ENCODE assay signal across 16 cellular contexts in the genomic region with DNA sequence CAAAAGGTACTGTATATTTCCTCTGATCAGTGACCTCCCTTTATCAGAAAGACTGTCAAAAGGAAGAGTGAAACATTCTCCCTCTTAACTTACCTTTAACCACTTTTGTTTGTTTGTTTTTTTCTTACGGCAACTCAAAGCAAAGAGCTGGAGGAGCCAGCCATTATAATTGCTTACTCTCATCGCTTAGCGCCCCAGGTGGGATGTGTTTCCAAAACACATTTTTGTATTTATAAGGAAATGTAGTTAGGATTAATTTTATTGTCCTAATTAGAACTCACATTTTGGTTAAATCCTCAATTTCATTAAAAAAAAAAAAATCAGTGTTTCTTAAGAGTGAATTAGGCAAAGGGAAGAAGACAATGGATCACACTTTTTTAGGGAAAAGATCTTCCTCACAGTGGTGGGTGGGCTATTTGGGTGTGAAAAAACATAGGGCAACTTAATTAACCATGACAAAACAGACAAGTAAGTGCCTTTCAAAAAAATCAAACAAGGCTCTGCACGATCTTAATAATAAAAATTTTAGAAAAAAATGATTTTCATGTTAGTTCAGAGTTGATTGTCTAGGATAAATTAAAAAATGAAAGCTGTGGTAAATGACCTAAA. TPM values are rescaled to one million over a fixed set of nuclear protein-coding genes. Genes with fewer than 3 reads are reported as not detected.
DNase-seq lines count a peak whose midpoint lies in the region; ATAC-seq and TF ChIP-seq lines count a peak whose summit lies in the region.
"Had no signal": no experiment of that assay in that cellular context is flagged by ENCODE, and none has a peak within 500 bp of the region (broad histone marks: within the 10 kb centered on the region; RNA-seq: fewer than 3 reads in every experiment).

No MANE protein-coding gene starts in this region.

- intact Hi-C loops in Panc1 (cut with micrococcal nuclease; ENCODE audit: unreplicated experiment): loop anchor here (5.0 kb wide), 2 partner anchors 99 to 166 kb away; a partner anchor contains a TSS

- no peak for DNase-seq in H9
- no peak for DNase-seq in Panc1 (ENCODE audit: low read depth, low spot score)
- DNase-seq in activated CD4-positive, alpha-beta T cell treated with anti-CD3 and anti-CD28 coated beads, Interleukin-2, amount 10 ng/mL, durations not matched to agents 7 days and 5 days: no peak
- no peak for DNase-seq in neuronal stem cell (ENCODE audit: low spot score)
- DNase-seq in NCI-H345 treated with DMSO at 0.1 percent for 48 hours (lab: John Stamatoyannopoulos, UW; ENCODE audit: unreplicated experiment): no peak
- DNase-seq: activated CD4-positive, alpha-beta T cell treated with anti-CD3 and anti-CD28 coated beads, Interleukin-2, amount 50 U/mL, for 48 hours; activated naive CD8-positive, alpha-beta T cell treated with anti-CD3 and anti-CD28 coated beads, Interleukin-2, amount 50 U/mL, for 24 hours; activated T-cell treated with anti-CD3 and anti-CD28 coated beads, Interleukin-2, amount 50 U/mL, for 48 hours; AML-193; DMS 273 treated with DMSO at 0.1 percent for 48 hours; islet precursor cell; NCI-H187; NCI-H524 had no signal

- ATAC-seq in Panc1 (no peak), GM19035 (IDR thresholded peaks at IDR 0.05; ENCODE audit: unreplicated experiment) (no peak)
- ATAC-seq: activated naive CD8-positive, alpha-beta T cell treated with anti-CD3 and anti-CD28 coated beads, Interleukin-2, amount 50 U/mL, for 24 hours had no signal

- peaks cover 3% of the 10 kb centered on the region for H3K23me2 ChIP-seq in H9 (ENCODE audit: insufficient read length, low read depth, low read length, poor library complexity, severe bottlenecking)

- no peaks in the 10 kb centered on the region for H3K9me3 Mint-ChIP-seq in H9
- H3K9me3 Mint-ChIP-seq in activated CD4-positive, alpha-beta T cell treated with anti-CD3 and anti-CD28 coated beads, Interleukin-2, amount 10 ng/mL, durations not matched to agents 7 days and 5 days: no peaks in the 10 kb centered on the region
- H3K9me3 Mint-ChIP-seq: activated naive CD8-positive, alpha-beta T cell treated with anti-CD3 and anti-CD28 coated beads, Interleukin-2, amount 50 U/mL, for 24 hours had no signal

- H3K23ac ChIP-seq in H9 (ENCODE audit: insufficient read length, low read depth, low read length): no peak overlapping the region
- no peak overlapping the region for H3K23ac ChIP-seq in neuronal stem cell (ENCODE audit: low read depth, low read length, poor library complexity)

- H2BK15ac ChIP-seq in H9 (ENCODE audit: low read depth, low read length) (no peak overlapping the region), neuronal stem cell (ENCODE audit: low read length) (no peak overlapping the region)

- H2BK12ac ChIP-seq in H9 (ENCODE audit: insufficient read length, low read depth, low read length): no peak overlapping the region
- no peak overlapping the region for H2BK12ac ChIP-seq in neuronal stem cell (ENCODE audit: low read length)

- H2BK5ac ChIP-seq in H9 (ENCODE audit: insufficient read length, low read length) (no peak overlapping the region), neuronal stem cell (ENCODE audit: low read length) (no peak overlapping the region)

- no peak overlapping the region for H3K4me3 ChIP-seq in Panc1 (ENCODE audit: low read depth in 2 of 2, low read length in 2 of 2)
- peak overlapping the region; percentile 98 for H3K4me3 ChIP-seq in iPS-20b (ENCODE audit: low read length)
- no peak overlapping the region for H3K4me3 ChIP-seq in skeletal muscle satellite cell (ENCODE audit: low read length)
- no peak overlapping the region for H3K4me3 ChIP-seq in neuronal stem cell (ENCODE audit: low read length in 2 of 2)

- H3K4me2 ChIP-seq in H9 (ENCODE audit: insufficient read depth, insufficient read length, low read length) (peak overlapping the region; percentile 6), skeletal muscle satellite cell (ENCODE audit: low read length) (peak overlapping the region; percentile 37), neuronal stem cell (ENCODE audit: insufficient read depth, low read length, poor library complexity, severe bottlenecking) (no peak overlapping the region)

- H2AK5ac ChIP-seq in H9 (ENCODE audit: insufficient read length, low read length) (no peak overlapping the region), neuronal stem cell (ENCODE audit: low read depth, low read length) (no peak overlapping the region)

- BruUV-seq in Panc1 (replicated peaks; lab: Mats Ljungman, UMichigan): no TSS peak

- H4K8ac ChIP-seq in H9 (replicated peaks; ENCODE audit: insufficient read length, low read depth, low read length): no peak overlapping the region
- H4K8ac ChIP-seq in neuronal stem cell (ENCODE audit: low read depth, low read length): no peak overlapping the region

- H3K27me3 Mint-ChIP-seq in H9 (ENCODE audit: low read depth): no peaks in the 10 kb centered on the region
- peaks cover 42% of the 10 kb centered on the region for H3K27me3 Mint-ChIP-seq in activated CD4-positive, alpha-beta T cell treated with anti-CD3 and anti-CD28 coated beads, Interleukin-2, amount 10 ng/mL, durations not matched to agents 7 days and 5 days

- H3K4me1 ChIP-seq in H9 (ENCODE audit: insufficient read depth, low read length): peaks cover 13% of the 10 kb centered on the region; the same call in 1 of the 2 replicates
- peaks cover 46% of the 10 kb centered on the region for H3K4me1 ChIP-seq in Panc1 (ENCODE audit: control insufficient read depth, insufficient read depth, low read length)
- H3K4me1 ChIP-seq in iPS-20b (ENCODE audit: insufficient read depth, low read length): peaks cover 63% of the 10 kb centered on the region
- H3K4me1 ChIP-seq in skeletal muscle satellite cell (ENCODE audit: control insufficient read depth, insufficient read depth, low read length): peaks cover 56% of the 10 kb centered on the region
- H3K4me1 ChIP-seq in neuronal stem cell (ENCODE audit: control insufficient read depth in 2 of 2, insufficient read depth in 1 of 2, low read depth in 1 of 2, low read length in 2 of 2): peaks cover 10 to 29% of the 10 kb centered on the region in 2 donors

- no peaks in the 10 kb centered on the region; a peak in 2 of 7 replicates for H3K36me3 Mint-ChIP-seq in H9 (ENCODE audit: insufficient read depth in 1 of 3, low read depth in 3 of 3)
- H3K36me3 Mint-ChIP-seq in activated CD4-positive, alpha-beta T cell treated with anti-CD3 and anti-CD28 coated beads, Interleukin-2, amount 10 ng/mL, durations not matched to agents 7 days and 5 days (ENCODE audit: low read depth): no peaks in the 10 kb centered on the region

- no peak overlapping the region for H3K9ac ChIP-seq in H9 (ENCODE audit: extremely low read depth, insufficient read length, low read length)
- H3K9ac ChIP-seq in iPS-20b (ENCODE audit: low read depth, low read length): 0 out of 2 replicates have a peak overlapping the region, but pooled peaks have one; percentile 11
- no peak overlapping the region for H3K9ac ChIP-seq in skeletal muscle satellite cell (ENCODE audit: low read depth, low read length)
- no peak overlapping the region for H3K9ac ChIP-seq in neuronal stem cell (ENCODE audit: low read depth, low read length, poor library complexity)

- H2BK120ac ChIP-seq in H9 (ENCODE audit: low read depth, low read length, poor library complexity, severe bottlenecking) (no peak overlapping the region), neuronal stem cell (ENCODE audit: low read depth, low read length) (no peak overlapping the region)

- peaks cover 68 to 69% of the 10 kb centered on the region in 2 experiments for H3K4me1 Mint-ChIP-seq in H9
- H3K4me1 Mint-ChIP-seq in activated CD4-positive, alpha-beta T cell treated with anti-CD3 and anti-CD28 coated beads, Interleukin-2, amount 10 ng/mL, durations not matched to agents 7 days and 5 days: peaks cover 12% of the 10 kb centered on the region

- no peak for TF ChIP-seq CTCF in H9 (conservative IDR thresholded peaks at IDR 0.05)
- no peak for TF ChIP-seq CTCF in Panc1 (IDR thresholded peaks at IDR 0.05)

- POLR2A ChIA-PET in Panc1 (lab: Charles Lee): interaction anchor here (0.6 kb wide), 1 partner anchor 90 kb away, joined by 3 read pairs; no protein-coding TSS in a partner anchor
- POLR2A ChIA-PET in activated CD4-positive, alpha-beta T cell treated with anti-CD3 and anti-CD28 coated beads, Interleukin-2, amount 10 ng/mL, durations not matched to agents 7 days and 5 days (lab: Charles Lee): no interaction called here

- H3K4me3 Mint-ChIP-seq in H9: peak overlapping the region; percentile 27 to 39
- no peak overlapping the region for H3K4me3 Mint-ChIP-seq in activated CD4-positive, alpha-beta T cell treated with anti-CD3 and anti-CD28 coated beads, Interleukin-2, amount 10 ng/mL, durations not matched to agents 7 days and 5 days

- H3K36me3 ChIP-seq in Panc1 (ENCODE audit: control insufficient read depth, insufficient read depth, low read length): peaks cover 2% of the 10 kb centered on the region; the same call in 1 of the 2 replicates
- H3K36me3 ChIP-seq in iPS-20b (ENCODE audit: insufficient read depth, low read depth, low read length): no peaks in the 10 kb centered on the region
- no peaks in the 10 kb centered on the region for H3K36me3 ChIP-seq in skeletal muscle satellite cell (ENCODE audit: insufficient read depth, low read length)
- H3K36me3 ChIP-seq in neuronal stem cell (replicated peaks in 1 of 2; ENCODE audit: control insufficient read depth in 2 of 2, insufficient read depth in 2 of 2, low read length in 2 of 2): no peaks in the 10 kb centered on the region

- H3K14ac ChIP-seq in H9 (ENCODE audit: insufficient read depth, low read length) (no peak overlapping the region), neuronal stem cell (ENCODE audit: low read length) (no peak overlapping the region)

- no peak overlapping the region for H4K91ac ChIP-seq in H9 (ENCODE audit: insufficient read length, low read depth, low read length)
- H4K91ac ChIP-seq in neuronal stem cell (ENCODE audit: low read depth, low read length, poor library complexity): no peak overlapping the region

- no peak overlapping the region for H3T11ph ChIP-seq in H9 (ENCODE audit: low read length)

- H2AFZ ChIP-seq in H9 (ENCODE audit: low read length) (no peak overlapping the region), neuronal stem cell (ENCODE audit: low read length) (no peak overlapping the region)

- H3K27me3 ChIP-seq in H9 (ENCODE audit: insufficient read depth, low read length) (no peaks in the 10 kb centered on the region), Panc1 (ENCODE audit: control insufficient read depth, insufficient read depth, low read length) (no peaks in the 10 kb centered on the region), iPS-20b (ENCODE audit: insufficient read depth, low read length) (no peaks in the 10 kb centered on the region), skeletal muscle satellite cell (ENCODE audit: control insufficient read depth, insufficient read depth, low read length) (no peaks in the 10 kb centered on the region), neuronal stem cell (ENCODE audit: control insufficient read depth in 3 of 3, insufficient read depth in 3 of 3, low read depth in 1 of 3, low read length in 3 of 3) (no peaks in the 10 kb centered on the region)

- H3K18ac ChIP-seq in H9 (ENCODE audit: insufficient read length, low read depth, low read length) (no peak overlapping the region), neuronal stem cell (ENCODE audit: low read length) (no peak overlapping the region)

- no peaks in the 10 kb centered on the region for H4K20me1 ChIP-seq in H9 (ENCODE audit: control insufficient read depth, insufficient read depth, insufficient read length)

- H3K27ac ChIP-seq in H9 (ENCODE audit: insufficient read length, low read depth, low read length): peak overlapping the region; percentile 8
- peak overlapping the region; percentile 68 for H3K27ac ChIP-seq in Panc1 (ENCODE audit: low read length)
- H3K27ac ChIP-seq in iPS-20b (ENCODE audit: low read length): peak overlapping the region; percentile 56
- no peak overlapping the region for H3K27ac ChIP-seq in neuronal stem cell (replicated peaks; ENCODE audit: low read length)

- in situ Hi-C loops in Panc1 (cut with HindIII; ENCODE audit: low pct_unique_long_range_greater_than_20kb, low sequenced_read_pairs): no loop called here

- CTCF ChIA-PET in Panc1 (lab: Charles Lee): no interaction called here
- CTCF ChIA-PET in activated CD4-positive, alpha-beta T cell treated with anti-CD3 and anti-CD28 coated beads, Interleukin-2, amount 10 ng/mL, durations not matched to agents 7 days and 5 days (lab: Charles Lee): interaction anchor here (0.6 kb wide), 1 partner anchor 13 kb away, joined by 4 read pairs; no protein-coding TSS in a partner anchor

- H4K5ac ChIP-seq in H9 (ENCODE audit: insufficient read length, low read depth, low read length): no peak overlapping the region

- no peak overlapping the region for H3K4ac ChIP-seq in H9 (ENCODE audit: low read depth, low read length)
- no peak overlapping the region for H3K4ac ChIP-seq in neuronal stem cell (ENCODE audit: low read length)

- peak overlapping the region in 2 of 3 experiments; percentile 92 to 98; a peak in 5 of 7 replicates for H3K27ac Mint-ChIP-seq in H9
- H3K27ac Mint-ChIP-seq in activated CD4-positive, alpha-beta T cell treated with anti-CD3 and anti-CD28 coated beads, Interleukin-2, amount 10 ng/mL, durations not matched to agents 7 days and 5 days: no peak overlapping the region
- H3K27ac Mint-ChIP-seq: activated naive CD8-positive, alpha-beta T cell treated with anti-CD3 and anti-CD28 coated beads, Interleukin-2, amount 50 U/mL, for 24 hours had no signal

- H3K56ac ChIP-seq in H9 (ENCODE audit: insufficient read length, low read depth, low read length): no peak overlapping the region

- H3K79me1 ChIP-seq in H9 (ENCODE audit: insufficient read depth, low read depth, low read length, poor library complexity, severe bottlenecking) (peaks cover 3% of the 10 kb centered on the region), neuronal stem cell (ENCODE audit: low read depth, low read length) (no peaks in the 10 kb centered on the region)

- H2BK20ac ChIP-seq in H9 (ENCODE audit: low read depth, low read length, poor library complexity, severe bottlenecking): no peak overlapping the region

- WGBS in H9 (ENCODE audit: extremely low coverage, insufficient read length, low lambda C conversion rate): no CpG with 5 or more reads among the region's 4 CpGs
- no CpG with 5 or more reads among the region's 4 CpGs for WGBS in neuronal stem cell (ENCODE audit: extremely low coverage in 2 of 2, insufficient read length in 2 of 2, insufficient replicate concordance in 1 of 2), 2 donors

- peaks cover 14% of the 10 kb centered on the region; the same call in 1 of the 2 replicates for H3K79me2 ChIP-seq in H9 (ENCODE audit: insufficient read depth, low read length)

- no peaks in the 10 kb centered on the region for H3K9me3 ChIP-seq in H9 (ENCODE audit: control insufficient read depth, low read depth, low read length)
- H3K9me3 ChIP-seq in Panc1 (ENCODE audit: control insufficient read depth, insufficient read depth, low read depth, low read length): no peaks in the 10 kb centered on the region
- no peaks in the 10 kb centered on the region for H3K9me3 ChIP-seq in iPS-20b (ENCODE audit: insufficient read depth, low read depth, low read length)
- no peaks in the 10 kb centered on the region for H3K9me3 ChIP-seq in skeletal muscle satellite cell (replicated peaks; ENCODE audit: low read length)
- H3K9me3 ChIP-seq in neuronal stem cell (replicated peaks in 1 of 2; ENCODE audit: control insufficient read depth in 2 of 2, insufficient read depth in 1 of 2, low read depth in 1 of 2, low read length in 2 of 2): peaks cover 0 to under 1% of the 10 kb centered on the region in 2 donors

RNA-seq across cellular contexts. Expression of a gene that starts 1.2 kb away (rescaled TPM):
- total RNA-seq in H9 (2021): 128 and 131 TPM in 2 replicates
- 59.9 TPM for total RNA-seq in Panc1 (2021; ENCODE audit: unreplicated experiment)
- polyA plus RNA-seq in Panc1 (2012; ENCODE audit: insufficient read length): 9.2 TPM
- 33.7 and 35.4 TPM in 2 replicates for total RNA-seq in skeletal muscle satellite cell (2012; rRNA removed)
- 10 to 100 TPM; 30.9 to 43.8 TPM for total RNA-seq in activated CD4-positive, alpha-beta T cell treated with anti-CD3 and anti-CD28 coated beads, Interleukin-2, amount 10 ng/mL, durations not matched to agents 7 days and 5 days
- 20.2 TPM for polyA plus RNA-seq in neuronal stem cell (2013, experiment 1 of 2)
- 20.2 TPM for polyA plus RNA-seq in neuronal stem cell (2013, experiment 2 of 2)
